25 cellular contexts compared by ENCODE assay signal in the genomic region with DNA sequence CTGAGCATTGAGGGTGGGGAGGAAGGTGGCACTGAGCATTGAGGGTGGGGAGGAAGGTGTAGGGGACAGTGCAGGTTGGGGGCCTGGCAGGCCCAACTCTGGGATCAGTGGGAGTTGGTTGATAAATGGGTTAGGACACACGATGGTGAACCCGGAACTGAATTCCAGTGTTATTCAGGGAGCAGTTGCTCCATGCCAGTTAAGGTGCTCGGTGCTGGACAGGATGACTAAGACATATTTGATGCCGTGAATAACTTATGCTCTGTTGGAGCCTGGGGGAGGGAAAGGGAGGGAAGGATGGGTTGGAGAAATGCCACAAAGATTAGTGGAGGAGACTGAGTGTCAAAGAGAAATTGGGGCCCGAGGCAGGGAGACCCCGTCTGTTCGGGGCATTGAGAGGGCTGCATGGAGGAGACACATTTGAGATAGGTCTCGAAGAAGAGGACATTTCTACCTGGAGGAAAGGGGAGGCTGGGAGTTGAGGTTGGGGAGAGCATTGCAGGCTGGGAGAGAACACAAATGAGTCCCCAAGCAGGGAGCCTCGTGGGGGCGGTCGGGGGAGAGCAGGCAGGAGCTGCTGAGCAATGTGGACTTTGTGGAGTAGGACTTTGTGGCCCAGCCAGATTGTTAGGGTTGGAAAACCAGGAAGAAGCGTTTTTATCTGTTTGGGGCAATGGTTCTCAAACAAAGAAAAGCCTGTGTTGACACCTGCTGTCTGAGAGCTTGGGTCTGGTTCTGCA.
DNase-seq lines count a peak whose midpoint lies in the region; ATAC-seq and TF ChIP-seq lines count a peak whose summit lies in the region.
"Had no signal": no experiment of that assay in that cellular context is flagged by ENCODE, and none has a peak within 500 bp of the region (broad histone marks: within the 10 kb centered on the region; RNA-seq: fewer than 3 reads in every experiment).

No MANE protein-coding gene starts in this region.

- H3K4me3 ChIP-seq in RWPE2 (ENCODE audit: severe bottlenecking) = no peak overlapping the region
- H3K4me3 ChIP-seq: ascending aorta; BLaER1 treated with 17β-estradiol and CSF1 and Interleukin-3, amounts not matched to agents 10 nM and 100 nM; HAP-1; heart left ventricle; ovary had no signal

- no peaks in the 10 kb centered on the region for H3K4me1 Mint-ChIP-seq in CD4-positive, alpha-beta T cell (ENCODE audit: low read depth)

- DNase-seq in COLO829 (ENCODE audit: low spot score) (peak; percentile 23), HK-2 (ENCODE audit: unreplicated experiment) (peak; percentile 16), RWPE2 (ENCODE audit: low spot score) (no peak), kidney tubule cell (ENCODE audit: low spot score) (peak; percentile 61)
- no peak for DNase-seq in CD4-positive, alpha-beta T cell
- DNase-seq in stimulated activated CD4-positive, alpha-beta T cell treated with anti-CD3 and anti-CD28 coated beads, Interleukin-2, amount 100 ng/mL, for 24 hours = no peak
- DNase-seq: heart left ventricle, mesendoderm, MV-4-11, naive B cell, NCI-H187, NCI-H82, ovary, Right ventricle myocardium superior, T-helper 9 cell, WERI-Rb-1 had no signal

- H3K27me3 ChIP-seq in RWPE2 (ENCODE audit: insufficient read depth, poor library complexity, severe bottlenecking) = peaks cover 5% of the 10 kb centered on the region
- H3K27me3 ChIP-seq in CD4-positive, alpha-beta T cell (ENCODE audit: control insufficient read depth, insufficient read depth, low read length) = no peaks in the 10 kb centered on the region
- H3K27me3 ChIP-seq: ascending aorta; BLaER1 treated with 17β-estradiol and CSF1 and Interleukin-3, amounts not matched to agents 10 nM and 100 nM; ovary had no signal

- H3K27ac ChIP-seq in RWPE2 (ENCODE audit: poor library complexity, severe bottlenecking) = no peak overlapping the region
- no peak overlapping the region for H3K27ac ChIP-seq in CD4-positive, alpha-beta T cell (ENCODE audit: low read depth, low read length)
- H3K27ac ChIP-seq: ascending aorta; BLaER1 treated with 17β-estradiol and CSF1 and Interleukin-3, amounts not matched to agents 10 nM and 100 nM; heart left ventricle; ovary; WERI-Rb-1 had no signal

- no peak overlapping the region for H3K27ac Mint-ChIP-seq in CD4-positive, alpha-beta T cell
- H3K27ac Mint-ChIP-seq: activated naive CD8-positive, alpha-beta T cell; activated T-helper 1 cell treated with anti-CD3 and anti-CD28 coated beads, Interleukin-12 subunit alpha, Interleukin-12 subunit beta, Interleukin-2, Interleukin-4 antibody, amounts not matched to agents 30 ng/mL and 10 ng/mL and 1 ng/mL, durations not matched to agents 14 hours and 24 hours and 36 hours; stimulated activated naive CD8-positive, alpha-beta T cell treated with anti-CD3 and anti-CD28 coated beads, Interleukin-15, Interleukin-2, amounts not matched to agents 100 ng/mL and 50 ng/mL, for 24 hours had no signal

- H3K36me3 ChIP-seq in RWPE2 (ENCODE audit: low read depth) = no peaks in the 10 kb centered on the region
- H3K36me3 ChIP-seq: ascending aorta; BLaER1 treated with 17β-estradiol and CSF1 and Interleukin-3, amounts not matched to agents 10 nM and 100 nM; HAP-1; heart left ventricle; ovary; WERI-Rb-1 had no signal

- H3K27me3 Mint-ChIP-seq in CD4-positive, alpha-beta T cell = peaks cover 63% of the 10 kb centered on the region
- H3K27me3 Mint-ChIP-seq: activated naive CD8-positive, alpha-beta T cell; stimulated activated naive CD8-positive, alpha-beta T cell treated with anti-CD3 and anti-CD28 coated beads, Interleukin-15, Interleukin-2, amounts not matched to agents 100 ng/mL and 50 ng/mL, for 24 hours had no signal

- no peaks in the 10 kb centered on the region for H3K36me3 Mint-ChIP-seq in CD4-positive, alpha-beta T cell (ENCODE audit: low read depth)
- H3K36me3 Mint-ChIP-seq: activated naive CD8-positive, alpha-beta T cell; naive B cell had no signal

- TF ChIP-seq CTCF in RWPE2 (IDR thresholded peaks at IDR 0.05; ENCODE audit: poor library complexity, severe bottlenecking) = no peak
- TF ChIP-seq CTCF in CD4-positive, alpha-beta T cell (IDR thresholded peaks at IDR 0.05) = no peak

- intact Hi-C loops in CD4-positive, alpha-beta T cell (cut with DNase I, micrococcal nuclease) = no loop called here

- no peaks in the 10 kb centered on the region for H3K4me1 ChIP-seq in RWPE2 (ENCODE audit: insufficient read depth, poor library complexity, severe bottlenecking)
- H3K4me1 ChIP-seq: ascending aorta, HAP-1 had no signal

- no peaks in the 10 kb centered on the region for H3K9me3 Mint-ChIP-seq in CD4-positive, alpha-beta T cell
- H3K9me3 Mint-ChIP-seq: activated T-helper 1 cell treated with anti-CD3 and anti-CD28 coated beads, Interleukin-12 subunit alpha, Interleukin-12 subunit beta, Interleukin-2, Interleukin-4 antibody, amounts not matched to agents 30 ng/mL and 10 ng/mL and 1 ng/mL, durations not matched to agents 14 hours and 24 hours and 36 hours; stimulated activated naive CD8-positive, alpha-beta T cell treated with anti-CD3 and anti-CD28 coated beads, Interleukin-15, Interleukin-2, amounts not matched to agents 100 ng/mL and 50 ng/mL, for 24 hours had no signal

- no peaks in the 10 kb centered on the region for H3K9me3 ChIP-seq in RWPE2 (ENCODE audit: severe bottlenecking)
- H3K9me3 ChIP-seq in CD4-positive, alpha-beta T cell (ENCODE audit: control insufficient read depth, low read length) = no peaks in the 10 kb centered on the region
- H3K9me3 ChIP-seq: ascending aorta; BLaER1 treated with 17β-estradiol and CSF1 and Interleukin-3, amounts not matched to agents 10 nM and 100 nM; HAP-1; heart left ventricle; ovary had no signal

- ATAC-seq in RWPE2 (ENCODE audit: low read depth) (peak; percentile 67), HG02759 (IDR thresholded peaks at IDR 0.05; ENCODE audit: unreplicated experiment) (no peak), HG03095 (IDR thresholded peaks at IDR 0.05; ENCODE audit: unreplicated experiment) (no peak)
- no peak for ATAC-seq in CD4-positive, alpha-beta T cell (ENCODE audit: poor library complexity)
- ATAC-seq: heart left ventricle, right cardiac atrium had no signal

- CTCF ChIA-PET in CD4-positive, alpha-beta T cell (lab: Charles Lee) = no interaction called here

- H3K4me3 Mint-ChIP-seq in CD4-positive, alpha-beta T cell = no peak overlapping the region
- H3K4me3 Mint-ChIP-seq: activated naive CD8-positive, alpha-beta T cell; activated T-helper 1 cell treated with anti-CD3 and anti-CD28 coated beads, Interleukin-12 subunit alpha, Interleukin-12 subunit beta, Interleukin-2, Interleukin-4 antibody, amounts not matched to agents 30 ng/mL and 10 ng/mL and 1 ng/mL, durations not matched to agents 14 hours and 24 hours and 36 hours; stimulated activated naive CD8-positive, alpha-beta T cell treated with anti-CD3 and anti-CD28 coated beads, Interleukin-15, Interleukin-2, amounts not matched to agents 100 ng/mL and 50 ng/mL, for 24 hours had no signal

- POLR2A ChIA-PET in CD4-positive, alpha-beta T cell (lab: Charles Lee) = no interaction called here

Comparison
In these comparisons a context has a peak if more than half of its experiments do, and no peak if none do; other contexts are left out.
1. DNase-seq: peak in COLO829 (single experiment), HK-2 (single experiment) and kidney tubule cell (single experiment); none in RWPE2 (single experiment), CD4-positive, alpha-beta T cell (0 of 10) and stimulated activated CD4-positive, alpha-beta T cell treated with anti-CD3 and anti-CD28 coated beads, Interleukin-2, amount 100 ng/mL, for 24 hours (0 of 2).